Comparison of ENCODE assay signal across 9 cellular contexts in genomic region chr22:17780741-17781318, GRCh38. TPM values are rescaled to one million over a fixed set of nuclear protein-coding genes. Genes with fewer than 3 reads are reported as not detected.
A peak's percentile ranks its signal among the peaks of the same experiment; 100 is the strongest.
DNase-seq lines count a peak whose midpoint lies in the region; ATAC-seq and TF ChIP-seq lines count a peak whose summit lies in the region.
"Had no signal": no experiment of that assay in that cellular context is flagged by ENCODE, and none has a peak within 500 bp of the region (broad histone marks: within the 10 kb centered on the region; RNA-seq: fewer than 3 reads in every experiment).

No MANE protein-coding gene starts in this region.

- H3K27me3 Mint-ChIP-seq in stimulated activated naive CD8-positive, alpha-beta T cell treated with anti-CD3 and anti-CD28 coated beads, Interleukin-15, amount 100 ng/mL, for 72 hours = no peaks in the 10 kb centered on the region

- H3K27ac ChIP-seq in foreskin keratinocyte (peak overlapping the region; percentile 46), ovary (no peak overlapping the region)

- H3K4me2 ChIP-seq in Loucy (ENCODE audit: low read depth, low read length, poor library complexity, severe bottlenecking) = peak overlapping the region; percentile 98

- H3K27ac Mint-ChIP-seq in stimulated activated naive CD8-positive, alpha-beta T cell treated with anti-CD3 and anti-CD28 coated beads, Interleukin-15, amount 100 ng/mL, for 72 hours = peak overlapping the region in 1 of 2 donors; percentile 60

- 73 to 87% (median 73%) methylated on average over 9 to 10 of the region's 10 CpGs for WGBS in ovary, 3 donors

- intact Hi-C loops in left ventricle myocardium superior (cut with micrococcal nuclease) = no loop called here
- intact Hi-C loops in cardiac septum (cut with DNase I) = no loop called here
- intact Hi-C loops in ovary (cut with DNase I) = no loop called here

- H4K20me1 ChIP-seq in Loucy (ENCODE audit: insufficient read depth, low read length, poor library complexity, severe bottlenecking) = peaks cover 12% of the 10 kb centered on the region

- H3K27me3 ChIP-seq in Loucy (ENCODE audit: insufficient read depth, low read length, poor library complexity, severe bottlenecking) (no peaks in the 10 kb centered on the region), foreskin keratinocyte (peaks cover 6% of the 10 kb centered on the region), ovary (no peaks in the 10 kb centered on the region)

- no peak for TF ChIP-seq EP300 in ovary (IDR thresholded peaks at IDR 0.05)

- no peak for ATAC-seq in left ventricle myocardium superior
- no peak for ATAC-seq in foreskin keratinocyte
- no peak for ATAC-seq in stimulated activated naive CD8-positive, alpha-beta T cell treated with anti-CD3 and anti-CD28 coated beads, Interleukin-15, amount 100 ng/mL, for 72 hours
- no peak for ATAC-seq in GM19324 (IDR thresholded peaks at IDR 0.05; ENCODE audit: low FRiP score, unreplicated experiment)

- no peaks in the 10 kb centered on the region for H3K9me3 ChIP-seq in Loucy (ENCODE audit: insufficient read depth, low read depth, low read length)
- H3K9me3 ChIP-seq in ovary = no peaks in the 10 kb centered on the region

- DNase-seq in left ventricle myocardium superior (peak; percentile 21), cardiac septum (ENCODE audit: low spot score) (no peak), foreskin keratinocyte (no peak), NCI-H524 treated with DMSO at 0.1 percent for 48 hours (lab: John Stamatoyannopoulos, UW) (no peak), ovary (no peak)
- no peak for DNase-seq in stimulated activated naive CD8-positive, alpha-beta T cell treated with anti-CD3 and anti-CD28 coated beads, Interleukin-15, amount 100 ng/mL, for 72 hours
- DNase-seq: dermis blood vessel endothelial cell had no signal

- peaks cover 81% of the 10 kb centered on the region for H3K4me1 Mint-ChIP-seq in stimulated activated naive CD8-positive, alpha-beta T cell treated with anti-CD3 and anti-CD28 coated beads, Interleukin-15, amount 100 ng/mL, for 72 hours

- H3K79me2 ChIP-seq in Loucy (ENCODE audit: insufficient read depth, low read length) = peaks cover 57% of the 10 kb centered on the region

- H3K4me3 ChIP-seq in Loucy (ENCODE audit: low read length, poor library complexity, severe bottlenecking) (peak overlapping the region; percentile 82), ovary (no peak overlapping the region)

- TF ChIP-seq POLR2A in ovary (IDR thresholded peaks at IDR 0.05) = no peak

- no peaks in the 10 kb centered on the region for H3K36me3 ChIP-seq in Loucy (ENCODE audit: insufficient read depth, low read length)
- H3K36me3 ChIP-seq in ovary = no peaks in the 10 kb centered on the region

- peaks cover 6% of the 10 kb centered on the region; the same call in 1 of the 2 replicates for H3F3A ChIP-seq in Loucy (ENCODE audit: low read depth)

- H3K9ac ChIP-seq in Loucy (ENCODE audit: low read depth, low read length, poor library complexity, severe bottlenecking) = peak overlapping the region; percentile 95

- H3K9me2 ChIP-seq in Loucy (replicated peaks; ENCODE audit: low read depth, low read length) = no peaks in the 10 kb centered on the region

- no peaks in the 10 kb centered on the region for H3K9me3 Mint-ChIP-seq in stimulated activated naive CD8-positive, alpha-beta T cell treated with anti-CD3 and anti-CD28 coated beads, Interleukin-15, amount 100 ng/mL, for 72 hours

- H3K4me3 Mint-ChIP-seq in stimulated activated naive CD8-positive, alpha-beta T cell treated with anti-CD3 and anti-CD28 coated beads, Interleukin-15, amount 100 ng/mL, for 72 hours = peak overlapping the region; percentile 61 to 90

- H3K4me1 ChIP-seq in Loucy (ENCODE audit: insufficient read depth, low read length, poor library complexity, severe bottlenecking) = peaks cover 63% of the 10 kb centered on the region
- peaks cover 9% of the 10 kb centered on the region for H3K4me1 ChIP-seq in foreskin keratinocyte
- H3K4me1 ChIP-seq in ovary (ENCODE audit: insufficient read depth) = peaks cover 9% of the 10 kb centered on the region

- no peak overlapping the region for H2AFZ ChIP-seq in Loucy (ENCODE audit: low read length)

- TF ChIP-seq CTCF in Loucy (conservative IDR thresholded peaks at IDR 0.05; ENCODE audit: low read length) (peak; percentile 37), foreskin keratinocyte (conservative IDR thresholded peaks at IDR 0.05) (no peak), ovary (IDR thresholded peaks at IDR 0.05) (no peak)

RNA-seq across cellular contexts. Expression of gene BID, which starts 6.6 kb away (rescaled TPM):
- total RNA-seq in left ventricle myocardium superior (25.4 TPM), cardiac septum (7.9 TPM), foreskin keratinocyte (37.0 and 43.1 TPM in 2 replicates), ovary (1 to 10 TPM; 3.2 to 9.2 (median 5.4) TPM)
- polyA plus RNA-seq in foreskin keratinocyte (53.1 and 57.5 TPM in 2 replicates), ovary (10 to 100 TPM in 1 of 2 donors, 1 to 10 TPM in 1; 9.7 to 13.8 TPM)
